31 cellular contexts compared by ENCODE assay signal in genomic region chr3:182268711-182269110, GRCh38.
"Had no signal": no experiment of that assay in that cellular context is flagged by ENCODE, and none has a peak within 500 bp of the region (broad histone marks: within the 10 kb centered on the region; RNA-seq: fewer than 3 reads in every experiment).

No MANE protein-coding gene starts in this region.

- H3K27ac ChIP-seq: brain microvascular endothelial cell, cardiac muscle cell, colonic mucosa, esophagus squamous epithelium, gastroesophageal sphincter, heart right ventricle, hepatocyte had no signal

- H3K36me3 Mint-ChIP-seq: activated CD4-positive, alpha-beta memory T cell treated with anti-CD3 and anti-CD28 coated beads for 36 hours; activated CD8-positive, alpha-beta memory T cell treated with anti-CD3 and anti-CD28 coated beads, Interleukin-2, amount 10 ng/mL, durations not matched to agents 7 days and 5 days; activated naive CD4-positive, alpha-beta T cell treated with anti-CD3 and anti-CD28 coated beads, Interleukin-2, amount 10 ng/mL, durations not matched to agents 7 days and 5 days; activated naive CD4-positive, alpha-beta T cell treated with anti-CD3 and anti-CD28 coated beads, Interleukin-2, amount 50 U/mL, for 72 hours; activated naive CD8-positive, alpha-beta T cell treated with anti-CD3 and anti-CD28 coated beads, Interleukin-2, amount 10 ng/mL, durations not matched to agents 7 days and 5 days had no signal

- DNase-seq: activated CD4-positive, alpha-beta memory T cell treated with anti-CD3 and anti-CD28 coated beads for 36 hours; activated CD4-positive, alpha-beta T cell treated with anti-CD3 and anti-CD28 coated beads for 36 hours; activated CD4-positive, alpha-beta T cell treated with anti-CD3 and anti-CD28 coated beads, Interleukin-2, amount 10 ng/mL, durations not matched to agents 24 days and 14 days; activated CD4-positive, CD25-positive, alpha-beta regulatory T cell; activated CD4-positive, CD25-positive, alpha-beta regulatory T cell treated with anti-CD3 and anti-CD28 coated beads, Interleukin-2, amount 50 U/mL, for 72 hours; activated CD8-positive, alpha-beta memory T cell treated with anti-CD3 and anti-CD28 coated beads, Interleukin-2, amount 10 ng/mL, durations not matched to agents 7 days and 5 days; activated CD8-positive, alpha-beta memory T cell treated with anti-CD3 and anti-CD28 coated beads, Interleukin-2, amount 50 U/mL, for 4 hours; activated CD8-positive, alpha-beta T cell treated with anti-CD3 and anti-CD28 coated beads, Interleukin-2, amount 10 ng/mL, durations not matched to agents 7 days and 5 days; activated gamma-delta T cell; activated naive CD4-positive, alpha-beta T cell; activated naive CD4-positive, alpha-beta T cell treated with anti-CD3 and anti-CD28 coated beads, Interleukin-2, amount 10 ng/mL, durations not matched to agents 7 days and 5 days; activated naive CD8-positive, alpha-beta T cell treated with anti-CD3 and anti-CD28 coated beads, Interleukin-2, amount 10 ng/mL, durations not matched to agents 7 days and 5 days; activated T-cell treated with anti-CD3 and anti-CD28 coated beads, Interleukin-2, amount 50 U/mL, for 1 hour; activated T-cell treated with anti-CD3 and anti-CD28 coated beads, Interleukin-2, amount 50 U/mL, for 48 hours; amniotic stem cell; anterior cingulate cortex; brain microvascular endothelial cell; central memory CD4-positive, alpha-beta T cell; cerebellar nuclear complex; colonic mucosa; effector memory CD4-positive, alpha-beta T cell; endodermal cell; esophagus squamous epithelium; foreskin melanocyte; heart right ventricle; T-helper 2 cell had no signal

- H3K9me3 ChIP-seq: colonic mucosa, esophagus squamous epithelium, gastroesophageal sphincter, heart right ventricle had no signal

- H3K36me3 ChIP-seq: brain microvascular endothelial cell, cardiac muscle cell, colonic mucosa, esophagus squamous epithelium, gastroesophageal sphincter, heart right ventricle had no signal

- H3K27ac Mint-ChIP-seq: activated CD4-positive, alpha-beta memory T cell treated with anti-CD3 and anti-CD28 coated beads for 36 hours; activated CD4-positive, alpha-beta T cell treated with anti-CD3 and anti-CD28 coated beads for 36 hours; activated CD4-positive, alpha-beta T cell treated with anti-CD3 and anti-CD28 coated beads, Interleukin-2, amount 10 ng/mL, durations not matched to agents 24 days and 14 days; activated CD8-positive, alpha-beta memory T cell treated with anti-CD3 and anti-CD28 coated beads, Interleukin-2, amount 10 ng/mL, durations not matched to agents 7 days and 5 days; activated CD8-positive, alpha-beta T cell treated with anti-CD3 and anti-CD28 coated beads, Interleukin-2, amount 10 ng/mL, durations not matched to agents 7 days and 5 days; activated naive CD4-positive, alpha-beta T cell treated with anti-CD3 and anti-CD28 coated beads, Interleukin-2, amount 10 ng/mL, durations not matched to agents 7 days and 5 days; activated naive CD4-positive, alpha-beta T cell treated with anti-CD3 and anti-CD28 coated beads, Interleukin-2, amount 50 U/mL, for 72 hours; activated naive CD8-positive, alpha-beta T cell treated with anti-CD3 and anti-CD28 coated beads, Interleukin-2, amount 10 ng/mL, durations not matched to agents 7 days and 5 days; endodermal cell had no signal

- H3K4me3 ChIP-seq: cardiac muscle cell, colonic mucosa, esophagus squamous epithelium, gastroesophageal sphincter, heart right ventricle, hepatocyte had no signal

- H3K4me1 ChIP-seq: colonic mucosa, esophagus squamous epithelium, gastroesophageal sphincter, heart right ventricle had no signal

- H3K79me2 ChIP-seq: hepatocyte had no signal

- H3K9me3 Mint-ChIP-seq: activated CD4-positive, alpha-beta memory T cell treated with anti-CD3 and anti-CD28 coated beads for 36 hours; activated CD4-positive, alpha-beta T cell treated with anti-CD3 and anti-CD28 coated beads, Interleukin-2, amount 10 ng/mL, durations not matched to agents 24 days and 14 days; activated naive CD4-positive, alpha-beta T cell treated with anti-CD3 and anti-CD28 coated beads, Interleukin-2, amount 10 ng/mL, durations not matched to agents 7 days and 5 days; activated naive CD4-positive, alpha-beta T cell treated with anti-CD3 and anti-CD28 coated beads, Interleukin-2, amount 50 U/mL, for 72 hours; endodermal cell had no signal

- H3K4me1 Mint-ChIP-seq: activated CD4-positive, alpha-beta T cell treated with anti-CD3 and anti-CD28 coated beads for 36 hours; activated CD4-positive, alpha-beta T cell treated with anti-CD3 and anti-CD28 coated beads, Interleukin-2, amount 10 ng/mL, durations not matched to agents 24 days and 14 days; activated CD8-positive, alpha-beta memory T cell treated with anti-CD3 and anti-CD28 coated beads, Interleukin-2, amount 10 ng/mL, durations not matched to agents 7 days and 5 days; activated naive CD4-positive, alpha-beta T cell treated with anti-CD3 and anti-CD28 coated beads, Interleukin-2, amount 10 ng/mL, durations not matched to agents 7 days and 5 days; activated naive CD8-positive, alpha-beta T cell treated with anti-CD3 and anti-CD28 coated beads, Interleukin-2, amount 10 ng/mL, durations not matched to agents 7 days and 5 days had no signal

- H3K27me3 Mint-ChIP-seq: activated CD4-positive, alpha-beta memory T cell treated with anti-CD3 and anti-CD28 coated beads for 36 hours; activated CD4-positive, alpha-beta T cell treated with anti-CD3 and anti-CD28 coated beads, Interleukin-2, amount 10 ng/mL, durations not matched to agents 24 days and 14 days; activated CD8-positive, alpha-beta memory T cell treated with anti-CD3 and anti-CD28 coated beads, Interleukin-2, amount 10 ng/mL, durations not matched to agents 7 days and 5 days; activated naive CD4-positive, alpha-beta T cell treated with anti-CD3 and anti-CD28 coated beads, Interleukin-2, amount 10 ng/mL, durations not matched to agents 7 days and 5 days had no signal

- ATAC-seq: activated CD4-positive, alpha-beta T cell treated with anti-CD3 and anti-CD28 coated beads for 36 hours; activated CD8-positive, alpha-beta memory T cell treated with anti-CD3 and anti-CD28 coated beads, Interleukin-2, amount 10 ng/mL, durations not matched to agents 7 days and 5 days; activated CD8-positive, alpha-beta T cell treated with anti-CD3 and anti-CD28 coated beads, Interleukin-2, amount 10 ng/mL, durations not matched to agents 7 days and 5 days; activated naive CD4-positive, alpha-beta T cell treated with anti-CD3 and anti-CD28 coated beads, Interleukin-2, amount 50 U/mL, for 72 hours; gastroesophageal sphincter; heart right ventricle had no signal

- FAIRE-seq: astrocyte had no signal

- H2AFZ ChIP-seq: hepatocyte had no signal

- H3K27me3 ChIP-seq: brain microvascular endothelial cell, cardiac muscle cell, colonic mucosa, esophagus squamous epithelium, gastroesophageal sphincter, hepatocyte had no signal

- H3K4me2 ChIP-seq: hepatocyte had no signal

- H3K4me3 Mint-ChIP-seq: activated CD4-positive, alpha-beta memory T cell treated with anti-CD3 and anti-CD28 coated beads for 36 hours; activated CD4-positive, alpha-beta T cell treated with anti-CD3 and anti-CD28 coated beads for 36 hours; activated CD4-positive, alpha-beta T cell treated with anti-CD3 and anti-CD28 coated beads, Interleukin-2, amount 10 ng/mL, durations not matched to agents 24 days and 14 days; activated CD8-positive, alpha-beta memory T cell treated with anti-CD3 and anti-CD28 coated beads, Interleukin-2, amount 10 ng/mL, durations not matched to agents 7 days and 5 days; activated CD8-positive, alpha-beta T cell treated with anti-CD3 and anti-CD28 coated beads, Interleukin-2, amount 10 ng/mL, durations not matched to agents 7 days and 5 days; activated naive CD4-positive, alpha-beta T cell treated with anti-CD3 and anti-CD28 coated beads, Interleukin-2, amount 10 ng/mL, durations not matched to agents 7 days and 5 days; activated naive CD8-positive, alpha-beta T cell treated with anti-CD3 and anti-CD28 coated beads, Interleukin-2, amount 10 ng/mL, durations not matched to agents 7 days and 5 days; endodermal cell had no signal
